ENCODE assay signal across 20 cellular contexts in the genomic region with DNA sequence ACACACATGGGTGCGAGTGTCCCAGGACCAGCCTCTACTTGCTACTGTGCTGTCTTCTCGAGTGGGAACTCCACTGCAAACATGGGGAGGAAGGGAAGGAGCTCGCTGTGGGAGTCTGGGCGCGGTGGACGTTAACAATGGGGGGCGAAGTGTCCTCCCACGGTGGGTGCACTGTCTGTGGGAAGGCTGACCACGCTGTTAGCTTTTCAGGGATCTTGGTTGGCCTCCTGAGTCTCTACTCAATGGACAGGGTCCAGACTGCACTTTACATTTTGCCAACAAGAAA.
DNase-seq lines count a peak whose midpoint lies in the region; FAIRE-seq and TF ChIP-seq lines count a peak whose summit lies in the region.
"Had no signal": no experiment of that assay in that cellular context is flagged by ENCODE, and none has a peak within 500 bp of the region (broad histone marks: within the 10 kb centered on the region; RNA-seq: fewer than 3 reads in every experiment).

No MANE protein-coding gene starts in this region.

- H3K27me3 ChIP-seq in H1 (replicated peaks in 1 of 4; ENCODE audit: control insufficient read depth in 3 of 4, extremely low read depth in 1 of 4, insufficient read depth in 3 of 4, low read length in 3 of 4) = no peaks in the 10 kb centered on the region
- H3K27me3 ChIP-seq in parathyroid adenoma (ENCODE audit: control insufficient read depth, insufficient read depth, low read length) = no peaks in the 10 kb centered on the region
- H3K27me3 ChIP-seq in vagina = no peaks in the 10 kb centered on the region
- no peaks in the 10 kb centered on the region for H3K27me3 ChIP-seq in transverse colon
- no peaks in the 10 kb centered on the region for H3K27me3 ChIP-seq in adrenal gland
- H3K27me3 ChIP-seq: BLaER1 treated with 17β-estradiol and CSF1 and Interleukin-3, amounts not matched to agents 10 nM and 100 nM had no signal

- H2BK5ac ChIP-seq in H1 (ENCODE audit: low read depth, low read length) = no peak overlapping the region

- H3K14ac ChIP-seq in H1 (ENCODE audit: insufficient read length) = no peak overlapping the region

- no peak overlapping the region for H2BK20ac ChIP-seq in H1 (ENCODE audit: low read length)

- TF ChIP-seq CTCF in H1 (IDR thresholded peaks at IDR 0.05; ENCODE audit: control extremely low read depth in 1 of 3, insufficient read depth in 1 of 3, low read depth in 1 of 3, low read length in 3 of 3) (no peak), parathyroid adenoma (IDR thresholded peaks at IDR 0.05) (no peak), vagina (IDR thresholded peaks at IDR 0.05) (no peak), transverse colon (IDR thresholded peaks at IDR 0.05) (no peak), adrenal gland (IDR thresholded peaks at IDR 0.05) (no peak)

- H4K20me1 ChIP-seq in H1 (replicated peaks in 1 of 2; ENCODE audit: control insufficient read depth in 1 of 2, insufficient read depth in 2 of 2, low read length in 2 of 2) = no peaks in the 10 kb centered on the region
- H4K20me1 ChIP-seq: BLaER1 treated with 17β-estradiol and CSF1 and Interleukin-3, amounts not matched to agents 10 nM and 100 nM had no signal

- H2BK120ac ChIP-seq in H1 (replicated peaks; ENCODE audit: low read depth, low read length) = no peak overlapping the region

- POLR2A ChIA-PET in H1 (lab: Charles Lee; ENCODE audit: partially characterized antibody) = interaction anchor here (3.6 kb wide), 1 partner anchor 17 kb away, joined by 14 read pairs; no protein-coding TSS in a partner anchor

- H3K18ac ChIP-seq in H1 (ENCODE audit: extremely low read depth, low read length) = 0 out of 2 replicates have a peak overlapping the region, but pooled peaks have one; percentile 28

- H2AK5ac ChIP-seq in H1 (ENCODE audit: low read depth, low read length) = no peak overlapping the region

- no peak overlapping the region for H3K4me3 ChIP-seq in H1 (ENCODE audit: extremely low read depth in 1 of 4, insufficient read depth in 2 of 4, low read depth in 3 of 4, low read length in 4 of 4)
- no peak overlapping the region for H3K4me3 ChIP-seq in parathyroid adenoma (ENCODE audit: low read depth, low read length)
- H3K4me3 ChIP-seq in vagina = no peak overlapping the region
- no peak overlapping the region for H3K4me3 ChIP-seq in transverse colon
- no peak overlapping the region for H3K4me3 ChIP-seq in adrenal gland
- H3K4me3 ChIP-seq: A549; BLaER1 treated with 17β-estradiol and CSF1 and Interleukin-3, amounts not matched to agents 10 nM and 100 nM had no signal

- no peaks in the 10 kb centered on the region for H3K79me1 ChIP-seq in H1 (ENCODE audit: low read depth, low read length)

- no peak overlapping the region for H3K9ac ChIP-seq in H1 (replicated peaks in 1 of 4; ENCODE audit: extremely low read depth in 1 of 4, low read depth in 3 of 4, low read length in 3 of 4)
- no peak overlapping the region for H3K9ac ChIP-seq in parathyroid adenoma

- no peak overlapping the region for H4K5ac ChIP-seq in H1 (ENCODE audit: insufficient read length, low read depth, low read length)

- H2AFZ ChIP-seq in H1 (ENCODE audit: low read length) (no peak overlapping the region), parathyroid adenoma (peak overlapping the region; percentile 79)

- H3K27ac ChIP-seq in cingulate gyrus (ENCODE audit: low read depth, low read length) (peak overlapping the region; percentile 21), H1 (ENCODE audit: low read depth, low read length) (no peak overlapping the region), parathyroid adenoma (peak overlapping the region; percentile 100), vagina (no peak overlapping the region), transverse colon (no peak overlapping the region), adrenal gland (no peak overlapping the region)
- H3K27ac ChIP-seq: A549; BLaER1 treated with 17β-estradiol and CSF1 and Interleukin-3, amounts not matched to agents 10 nM and 100 nM had no signal

- H3K79me2 ChIP-seq in H1 (ENCODE audit: control insufficient read depth in 1 of 2, insufficient read depth in 2 of 2, low read length in 2 of 2) (no peaks in the 10 kb centered on the region), parathyroid adenoma (peaks cover 2% of the 10 kb centered on the region)

- no peak overlapping the region for H3K23ac ChIP-seq in H1 (ENCODE audit: insufficient read length)

- H3K23me2 ChIP-seq in H1 (ENCODE audit: low read depth, low read length) = no peaks in the 10 kb centered on the region

- peak in 1 of 2 experiments; percentile 40 for DNase-seq in H1 (ENCODE audit: low read depth in 1 of 2, low spot score in 2 of 2)
- peak; percentile 74 for DNase-seq in vagina (ENCODE audit: extremely low spot score in 2 of 2)
- DNase-seq in activated CD8-positive, alpha-beta memory T cell treated with anti-CD3 and anti-CD28 coated beads, Interleukin-2, amount 50 U/mL, for 48 hours = no peak
- DNase-seq in transverse colon = no peak
- DNase-seq in adrenal gland = no peak
- DNase-seq: AML-193; CD4-positive, alpha-beta T cell; IMR-90; KG1; MM.1S; NCI-H2029; NCI-H524 treated with DMSO at 0.1 percent for 48 hours; NCI-H774 had no signal

- no peak overlapping the region for H2BK15ac ChIP-seq in H1 (ENCODE audit: low read length)

- 90% methylated on average over 9 of the region's 9 CpGs; no CpG with 5 or more reads in 1 of the 2 experiments for WGBS in H1 (ENCODE audit: extremely low coverage in 1 of 2, insufficient coverage in 1 of 2, insufficient read length in 1 of 2, insufficient replicate concordance in 2 of 2, low coverage in 1 of 2, low lambda C conversion rate in 2 of 2, missing lambda C conversion rate in 1 of 2), 2 experiments
- 82 to 89% methylated on average over 2 to 9 of the region's 9 CpGs for WGBS in transverse colon (ENCODE audit: low coverage in 1 of 2), 2 donors
- WGBS in adrenal gland, 4 donors = 85 to 100% (median 87%) methylated on average over 1 to 9 of the region's 9 CpGs

- FAIRE-seq in H1 (lab: Jason Lieb, UNC) = no peak
- FAIRE-seq: A549, D721Med, GM19239, H54 had no signal

- H3K4ac ChIP-seq in H1 (replicated peaks; ENCODE audit: insufficient read length, low read depth, low read length) = no peak overlapping the region

- intact Hi-C loops in vagina (cut with DNase I) = loop anchor here (10.0 kb wide), 1 partner anchor 181 kb away; no protein-coding TSS in a partner anchor
- intact Hi-C loops in transverse colon (cut with DNase I; ENCODE audit: low total_unique reads) = no loop called here
- intact Hi-C loops in adrenal gland (cut with DNase I) = loop anchor here in 1 of 2 donors (10.0 kb wide), 1 partner anchor 181 kb away; no protein-coding TSS in a partner anchor

- CTCF ChIA-PET in H1 (lab: Charles Lee; ENCODE audit: partially characterized antibody) = interaction anchor here (0.8 to 13.3 kb wide), 14 partner anchors 11 to 77 kb away, joined by 3 to 188 read pairs (median 11); no protein-coding TSS in a partner anchor

- no peaks in the 10 kb centered on the region for H3K9me3 ChIP-seq in H1 (ENCODE audit: insufficient read depth in 2 of 2, low read depth in 1 of 2, low read length in 1 of 2)
- no peaks in the 10 kb centered on the region for H3K9me3 ChIP-seq in parathyroid adenoma (ENCODE audit: control insufficient read depth, low read length)
- no peaks in the 10 kb centered on the region for H3K9me3 ChIP-seq in vagina
- H3K9me3 ChIP-seq in transverse colon = no peaks in the 10 kb centered on the region
- no peaks in the 10 kb centered on the region for H3K9me3 ChIP-seq in adrenal gland (replicated peaks in 1 of 3)
- H3K9me3 ChIP-seq: A549; BLaER1 treated with 17β-estradiol and CSF1 and Interleukin-3, amounts not matched to agents 10 nM and 100 nM had no signal

- TF ChIP-seq POLR2A in H1 (IDR thresholded peaks at IDR 0.05; ENCODE audit: control extremely low read depth in 1 of 2, low read depth in 2 of 2, low read length in 2 of 2) (no peak), vagina (IDR thresholded peaks at IDR 0.05) (no peak), transverse colon (IDR thresholded peaks at IDR 0.05) (no peak), adrenal gland (IDR thresholded peaks at IDR 0.05) (no peak)

- H4K91ac ChIP-seq in H1 (replicated peaks; ENCODE audit: insufficient read length, low read length) = no peak overlapping the region

- no peak for TF ChIP-seq RAD21 in H1 (IDR thresholded peaks at IDR 0.05 in 1 of 2, conservative IDR thresholded peaks at IDR 0.05 in 1 of 2; ENCODE audit: low read depth in 2 of 2, low read length in 2 of 2)

- no peak overlapping the region for H3K56ac ChIP-seq in H1 (replicated peaks; ENCODE audit: insufficient read length, low read depth, low read length)

- no peak for TF ChIP-seq EP300 in H1 (IDR thresholded peaks at IDR 0.05; ENCODE audit: borderline replicate concordance in 1 of 2, low read depth in 2 of 2, low read length in 2 of 2)
- TF ChIP-seq EP300 in transverse colon (IDR thresholded peaks at IDR 0.05; ENCODE audit: low read depth) = no peak

- H2BK12ac ChIP-seq in H1 (ENCODE audit: low read depth, low read length) = 0 out of 2 replicates have a peak overlapping the region, but pooled peaks have one; percentile 3

- in situ Hi-C loops in transverse colon (cut with MboI; ENCODE audit: low pct_ligation_motif_present in 1 of 4, low pct_unique_long_range_greater_than_20kb in 1 of 4, low sequenced_read_pairs in 3 of 4) = loop anchor here in 3 of 4 donors (10.0 to 25.0 kb wide), 5 partner anchors 61 to 676 kb away; a partner anchor contains a TSS

- H3K4me2 ChIP-seq in H1 (ENCODE audit: insufficient read depth in 1 of 2, low read depth in 2 of 2, low read length in 2 of 2) (no peak overlapping the region), parathyroid adenoma (ENCODE audit: low read length) (no peak overlapping the region)
- H3K4me2 ChIP-seq: A549 had no signal

- no peaks in the 10 kb centered on the region for H3K36me3 ChIP-seq in H1 (ENCODE audit: control insufficient read depth in 2 of 4, insufficient read depth in 4 of 4, low read length in 3 of 4)
- H3K36me3 ChIP-seq in parathyroid adenoma (ENCODE audit: control insufficient read depth, insufficient read depth, low read length) = no peaks in the 10 kb centered on the region
- no peaks in the 10 kb centered on the region for H3K36me3 ChIP-seq in vagina
- H3K36me3 ChIP-seq in transverse colon = no peaks in the 10 kb centered on the region
- H3K36me3 ChIP-seq in adrenal gland (replicated peaks in 1 of 2) = no peaks in the 10 kb centered on the region
- H3K36me3 ChIP-seq: BLaER1 treated with 17β-estradiol and CSF1 and Interleukin-3, amounts not matched to agents 10 nM and 100 nM had no signal

- peak overlapping the region; percentile 17; the same call in 1 of the 2 replicates for H4K8ac ChIP-seq in H1 (ENCODE audit: extremely low read depth, insufficient read depth, low read length)

- H3K4me1 ChIP-seq in H1 (replicated peaks in 1 of 4; ENCODE audit: control insufficient read depth in 3 of 4, insufficient read depth in 4 of 4, low read length in 3 of 4) (peaks cover 0 to 16% (median 8%) of the 10 kb centered on the region in 4 experiments), parathyroid adenoma (peaks cover 56% of the 10 kb centered on the region), vagina (no peaks in the 10 kb centered on the region), transverse colon (peaks cover 0 to 16% (median 6%) of the 10 kb centered on the region in 4 donors), adrenal gland (replicated peaks in 1 of 2) (peaks cover 0 to 6% of the 10 kb centered on the region in 2 donors)
- H3K4me1 ChIP-seq: A549 had no signal

TF ChIP-seq in H1, 55 proteins besides CTCF, POLR2A, EP300 and RAD21 (continues in another document):
- no peak for TF ChIP-seq GTF2F1 (IDR thresholded peaks at IDR 0.05; ENCODE audit: borderline replicate concordance, low read depth, low read length)

Comparison
In these comparisons a context has a peak if more than half of its experiments do, and no peak if none do; other contexts are left out.
1. H3K27ac ChIP-seq: peak in cingulate gyrus (single experiment) and parathyroid adenoma (single experiment); none in H1 (single experiment), vagina (single experiment), transverse colon (0 of 4) and adrenal gland (0 of 5).
2. DNase-seq: peak in vagina (2 of 2); none in activated CD8-positive, alpha-beta memory T cell treated with anti-CD3 and anti-CD28 coated beads, Interleukin-2, amount 50 U/mL, for 48 hours (single experiment), transverse colon (single experiment) and adrenal gland (0 of 7).